ENCODE assay signal across 8 cellular contexts in the genomic region with DNA sequence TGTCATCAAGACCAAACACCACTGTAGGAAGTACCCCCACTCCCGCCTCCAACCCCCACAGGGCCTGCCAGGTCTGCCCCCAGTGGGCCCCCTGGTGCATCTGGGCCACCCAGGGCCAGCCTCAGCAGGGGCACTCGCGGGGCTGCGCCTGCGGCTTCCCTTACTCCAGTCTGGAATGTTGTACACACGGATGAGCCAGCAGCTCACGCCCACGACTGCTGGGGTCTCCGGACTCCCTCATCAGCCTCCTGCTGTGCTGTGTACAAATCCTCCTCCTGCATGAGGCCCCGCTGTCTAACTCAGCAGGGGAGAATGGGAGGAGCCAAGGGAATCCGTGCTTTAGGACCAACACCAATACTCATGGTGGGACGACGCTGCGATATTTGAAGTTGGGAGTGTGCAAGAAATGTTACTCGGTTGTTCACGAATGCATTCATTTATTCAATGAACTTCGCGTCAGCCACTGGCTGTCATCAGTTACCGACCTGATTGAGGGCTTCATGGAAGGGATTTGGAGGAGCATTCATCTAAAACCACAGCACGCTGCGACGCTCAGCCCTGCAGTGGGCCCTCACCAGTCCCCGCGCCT. TPM values are rescaled to one million over a fixed set of nuclear protein-coding genes. Genes with fewer than 3 reads are reported as not detected.
DNase-seq lines count a peak whose midpoint lies in the region; ATAC-seq and TF ChIP-seq lines count a peak whose summit lies in the region.

No MANE protein-coding gene starts in this region.

- H3K4me3 ChIP-seq in AG04449 (ENCODE audit: low read depth, low read length): peak overlapping the region; percentile 92
- peak overlapping the region; percentile 81 for H3K4me3 ChIP-seq in brain microvascular endothelial cell (ENCODE audit: low read depth, low read length)
- peak overlapping the region; percentile 76 for H3K4me3 ChIP-seq in kidney epithelial cell (ENCODE audit: low read depth, low read length)

- H3K27me3 ChIP-seq in brain microvascular endothelial cell (replicated peaks) (no peaks in the 10 kb centered on the region), kidney epithelial cell (ENCODE audit: control insufficient read depth, insufficient read depth, low read length) (no peaks in the 10 kb centered on the region)

- ATAC-seq in GM18498 (IDR thresholded peaks at IDR 0.05; ENCODE audit: unreplicated experiment) (peak; percentile 11), HG03025 (IDR thresholded peaks at IDR 0.05; ENCODE audit: low FRiP score, unreplicated experiment) (peak; percentile 9)

- DNase-seq in AG04449 (ENCODE audit: low read depth, low spot score) (no peak), NCI-H82 (lab: John Stamatoyannopoulos, UW) (peak; percentile 77), brain microvascular endothelial cell (peak; percentile 92), kidney epithelial cell (ENCODE audit: low read depth) (no peak), GM10266 (ENCODE audit: extremely low spot score) (no peak)

- H3K4me1 Mint-ChIP-seq in stimulated activated naive CD8-positive, alpha-beta T cell treated with anti-CD3 and anti-CD28 coated beads, Interleukin-15, Interleukin-2, amounts not matched to agents 100 ng/mL and 50 ng/mL, for 24 hours (ENCODE audit: low read depth): peaks cover 40% of the 10 kb centered on the region

- H3K4me3 Mint-ChIP-seq in stimulated activated naive CD8-positive, alpha-beta T cell treated with anti-CD3 and anti-CD28 coated beads, Interleukin-15, Interleukin-2, amounts not matched to agents 100 ng/mL and 50 ng/mL, for 24 hours: peak overlapping the region; percentile 93

- peaks cover 27% of the 10 kb centered on the region for H3K36me3 Mint-ChIP-seq in stimulated activated naive CD8-positive, alpha-beta T cell treated with anti-CD3 and anti-CD28 coated beads, Interleukin-15, Interleukin-2, amounts not matched to agents 100 ng/mL and 50 ng/mL, for 24 hours (ENCODE audit: low read depth)

- POLR2A ChIA-PET in AG04449 (lab: Yijun Ruan, JAX): no interaction called here

- in situ Hi-C loops in brain microvascular endothelial cell (cut with HindIII; ENCODE audit: low pct_ligation_motif_present, low sequenced_read_pairs): no loop called here

- peaks cover 8% of the 10 kb centered on the region for H3K36me3 ChIP-seq in brain microvascular endothelial cell (replicated peaks)
- H3K36me3 ChIP-seq in kidney epithelial cell (ENCODE audit: control insufficient read depth, insufficient read depth, low read length): peaks cover 2% of the 10 kb centered on the region

- H3K27ac ChIP-seq in brain microvascular endothelial cell: peak overlapping the region; percentile 96

- H3K9me3 Mint-ChIP-seq in stimulated activated naive CD8-positive, alpha-beta T cell treated with anti-CD3 and anti-CD28 coated beads, Interleukin-15, Interleukin-2, amounts not matched to agents 100 ng/mL and 50 ng/mL, for 24 hours: no peaks in the 10 kb centered on the region

- CTCF ChIA-PET in AG04449 (lab: Yijun Ruan, JAX): no interaction called here

- peak overlapping the region; percentile 83 for H3K27ac Mint-ChIP-seq in stimulated activated naive CD8-positive, alpha-beta T cell treated with anti-CD3 and anti-CD28 coated beads, Interleukin-15, Interleukin-2, amounts not matched to agents 100 ng/mL and 50 ng/mL, for 24 hours

- TF ChIP-seq CTCF in AG04449 (IDR thresholded peaks at IDR 0.05; ENCODE audit: insufficient read depth, low read length, missing control alignments) (no peak), brain microvascular endothelial cell (IDR thresholded peaks at IDR 0.05; ENCODE audit: low read depth, low read length, missing control alignments) (no peak), kidney epithelial cell (IDR thresholded peaks at IDR 0.05; ENCODE audit: insufficient read depth, low read length, poor library complexity, severe bottlenecking) (no peak), GM10266 (IDR thresholded peaks at IDR 0.05; ENCODE audit: control insufficient read depth, insufficient read depth, low read depth, missing control alignments) (no peak)

- no peaks in the 10 kb centered on the region for H3K27me3 Mint-ChIP-seq in stimulated activated naive CD8-positive, alpha-beta T cell treated with anti-CD3 and anti-CD28 coated beads, Interleukin-15, Interleukin-2, amounts not matched to agents 100 ng/mL and 50 ng/mL, for 24 hours

RNA-seq across cellular contexts. Expression of gene ASB1, which starts 0.7 kb away (rescaled TPM):
- 23.0 and 44.9 TPM in 2 replicates for total RNA-seq in kidney epithelial cell

Comparison
In these comparisons a context has a peak if more than half of its experiments do, and no peak if none do; other contexts are left out.
1. DNase-seq: peak in NCI-H82 (single experiment) and brain microvascular endothelial cell (single experiment); none in AG04449 (single experiment), kidney epithelial cell (single experiment) and GM10266 (single experiment).
2. Peak in every context shown above with its lines, with median percentiles within 50 percentile points of each other: H3K4me3 ChIP-seq.